Comparison of ENCODE assay signal across 8 cellular contexts in the genomic region with DNA sequence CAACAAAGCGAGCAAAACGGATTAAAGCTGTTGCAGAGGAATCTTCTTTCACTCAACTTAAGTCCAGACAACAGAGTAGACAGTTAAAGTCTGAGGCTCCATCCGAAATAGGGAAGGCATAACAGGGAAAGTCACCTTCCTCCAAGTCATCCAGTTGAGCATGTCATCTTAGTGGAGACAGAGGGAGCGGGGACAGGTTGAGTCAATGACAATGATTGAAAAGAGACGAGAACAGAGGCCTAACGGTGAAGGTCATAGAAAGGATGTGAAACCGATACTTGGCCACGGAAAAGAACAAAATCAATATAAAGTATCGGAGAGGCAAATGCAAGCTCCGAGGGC. TPM values are rescaled to one million over a fixed set of nuclear protein-coding genes. Genes with fewer than 3 reads are reported as not detected.
DNase-seq lines count a peak whose midpoint lies in the region; ATAC-seq, FAIRE-seq and TF ChIP-seq lines count a peak whose summit lies in the region.

No MANE protein-coding gene starts in this region.

- no peaks in the 10 kb centered on the region for H3K9me1 ChIP-seq in K562 (ENCODE audit: control insufficient read depth, insufficient read depth, low read length)

- peak overlapping the region; percentile 77 to 92; a peak in 3 of 4 replicates for H3K9ac ChIP-seq in K562 (ENCODE audit: insufficient read depth in 1 of 2, low read depth in 2 of 2, low read length in 2 of 2)

- FAIRE-seq in K562 (lab: Jason Lieb, UNC) = no peak

- TF ChIP-seq CTCF in K562 (IDR thresholded peaks at IDR 0.05 in 2 of 3, conservative IDR thresholded peaks at IDR 0.05 in 1 of 3; ENCODE audit: insufficient read depth in 2 of 3, low read depth in 1 of 3, low read length in 3 of 3) (no peak), left lung (IDR thresholded peaks at IDR 0.05) (no peak), testis (IDR thresholded peaks at IDR 0.05) (no peak)

- peaks cover 12% of the 10 kb centered on the region; the same call in 1 of the 2 replicates for H4K20me1 ChIP-seq in K562 (replicated peaks; ENCODE audit: control insufficient read depth, insufficient read depth, low read length)

- WGBS in K562 (ENCODE audit: insufficient coverage, low coverage, missing lambda C conversion rate) = 0% methylated on average over 10 of the region's 10 CpGs
- 0 to 1% methylated on average over 10 of the region's 10 CpGs for WGBS in testis, 2 donors

- H3K4me1 ChIP-seq in K562 (replicated peaks in 1 of 2; ENCODE audit: control insufficient read depth in 2 of 2, insufficient read depth in 2 of 2, low read length in 2 of 2) (peaks cover 0 to 6% of the 10 kb centered on the region in 2 experiments; a peak in 4 of 5 replicates), left lung (peaks cover 26 to 63% of the 10 kb centered on the region in 2 donors), testis (peaks cover 13% of the 10 kb centered on the region)

- H3K4me3 ChIP-seq in K562 (peak overlapping the region; percentile 74), left lung (peak overlapping the region; percentile 56 to 60), testis (peak overlapping the region; percentile 77 to 97)

- H3K9me3 ChIP-seq in K562 (replicated peaks; ENCODE audit: control insufficient read depth, insufficient read depth, low read depth, low read length) (no peaks in the 10 kb centered on the region), left lung (no peaks in the 10 kb centered on the region), testis (no peaks in the 10 kb centered on the region)

- no peaks in the 10 kb centered on the region for H3K27me3 ChIP-seq in K562 (ENCODE audit: control insufficient read depth in 2 of 2, insufficient read depth in 2 of 2, low read length in 2 of 2)
- H3K27me3 ChIP-seq in left lung = no peaks in the 10 kb centered on the region
- H3K27me3 ChIP-seq in testis = no peaks in the 10 kb centered on the region

- TF ChIP-seq POLR2A in K562 (conservative IDR thresholded peaks at IDR 0.05) (no peak), testis (IDR thresholded peaks at IDR 0.05) (no peak)

- in situ Hi-C loops in K562 (cut with MboI) = no loop called here

- POLR2A ChIA-PET in K562 (lab: Yijun Ruan, JAX) = interaction anchor here (0.6 to 1.3 kb wide), 7 partner anchors 9 to 886 kb away, joined by 3 to 6 read pairs (median 5); no protein-coding TSS in a partner anchor

- no peak for TF ChIP-seq RAD21 in K562 (CRISPR knock-in tag; conservative IDR thresholded peaks at IDR 0.05 in 1 of 2, IDR thresholded peaks at IDR 0.05 in 1 of 2)

- peak overlapping the region; percentile 99 for H3K4me2 ChIP-seq in K562 (ENCODE audit: insufficient read depth, low read length)

- no peak for TF ChIP-seq EP300 in K562 (IDR thresholded peaks at IDR 0.05; ENCODE audit: low read length)

- DNase-seq in DMS 273 treated with DMSO at 0.1 percent for 48 hours (lab: John Stamatoyannopoulos, UW) (peak; percentile 42), DMS 273 (lab: John Stamatoyannopoulos, UW; ENCODE audit: unreplicated experiment) (no peak), LHCN-M2 (ENCODE audit: low read depth) (peak; percentile 24), K562 (ENCODE audit: extremely low read depth in 1 of 4, low spot score in 3 of 4) (no peak), left lung (no peak), testis (no peak), DMS79 (lab: John Stamatoyannopoulos, UW) (no peak)

- H3K36me3 ChIP-seq in K562 (ENCODE audit: control insufficient read depth, insufficient read depth, low read length) (peaks cover 61% of the 10 kb centered on the region), left lung (peaks cover 7 to 60% of the 10 kb centered on the region in 2 donors), testis (ENCODE audit: low read depth, missing control alignments) (no peaks in the 10 kb centered on the region)

- peak; percentile 16 for ATAC-seq in K562
- ATAC-seq in left lung = peak; percentile 37
- ATAC-seq in GM21825 (IDR thresholded peaks at IDR 0.05; ENCODE audit: unreplicated experiment) = no peak

- H3K79me2 ChIP-seq in K562 (ENCODE audit: control insufficient read depth, insufficient read depth, low read length) = peaks cover 58% of the 10 kb centered on the region

- H3K27ac ChIP-seq in K562 (ENCODE audit: extremely low read depth, low read depth, low read length) (peak overlapping the region; percentile 72), left lung (peak overlapping the region; percentile 95 to 97), testis (peak overlapping the region; percentile 90 to 96)

- peak overlapping the region; percentile 68 for H2AFZ ChIP-seq in K562 (ENCODE audit: low read depth, low read length)

- intact Hi-C loops in K562 (cut with micrococcal nuclease) (no loop called here), left lung (cut with DNase I) (no loop called here), testis (cut with DNase I; ENCODE audit: low total_unique reads) (no loop called here)

- CTCF ChIA-PET in K562 (lab: Yijun Ruan, JAX; ENCODE audit: low intra/inter-chr PET ratio) = no interaction called here

- BruUV-seq in K562 (replicated peaks; lab: Mats Ljungman, UMichigan) = no TSS peak

RNA-seq across cellular contexts. Expression of gene C18orf32, which starts 0.4 kb away (rescaled TPM):
- total RNA-seq in LHCN-M2 (2014; rRNA removed) (40.9 and 44.9 TPM in 2 replicates), K562 (2014; rRNA removed) (8.5 and 9.6 TPM in 2 replicates), K562 (2014; rRNA removed; fragmentation: Illumina TruSeq; extraction: Trizol) (20.1 and 25.8 TPM in 2 replicates), K562 (2015; rRNA removed; fragmentation: Illumina TruSeq; extraction: Trizol) (10.5 and 14.3 TPM in 2 replicates), K562 (2021) (20.4 and 23.2 TPM in 2 replicates), left lung (10 to 100 TPM; 65.2 to 78.6 TPM), testis (10 to 100 TPM; 51.0 to 60.6 TPM)
- 34.8 TPM for polyA plus RNA-seq in LHCN-M2 (2012)
- 5.0 and 10.9 TPM in 2 replicates for total RNA-seq in K562 (2011; cell fraction: chromatin; rRNA removed; ENCODE audit: low replicate concordance)
- 4.2 and 5.0 TPM in 2 replicates for total RNA-seq in K562 (2011; cell fraction: nucleolus; rRNA removed)
- 6.8 and 14.1 TPM in 2 replicates for total RNA-seq in K562 (2011; cell fraction: nucleoplasm; rRNA removed)
- polyA plus RNA-seq in K562 (2011; rRNA removed) (11.5 and 18.7 TPM in 2 replicates), K562 (2014; fragmentation: Illumina TruSeq; extraction: Trizol) (17.6 and 21.2 TPM in 2 replicates), K562 (2014; fragmentation: Nextera tagmentation; extraction: Ambion mirVana) (10 to 100 TPM; 30.1 to 35.0 TPM), K562 (2014; rRNA removed) (28.8 and 32.5 TPM in 2 replicates), testis (ENCODE audit: insufficient read depth, low read depth, low replicate concordance) (80.9 TPM)
- polyA plus RNA-seq in K562 (2011; cell fraction: cytosol; rRNA removed) = 10.0 and 11.9 TPM in 2 replicates
- polyA plus RNA-seq in K562 (2011; cell fraction: nucleus; rRNA removed) = 3.9 and 6.2 TPM in 2 replicates
- 12.6 and 22.2 TPM in 2 replicates for polyA plus RNA-seq in K562 (2012)
- polyA minus RNA-seq in K562 (2011; rRNA and poly(A)+ RNA removed) = 1.6 and 2.2 TPM in 2 replicates
- polyA minus RNA-seq in K562 (2011; cell fraction: cytosol; rRNA and poly(A)+ RNA removed) = 2.4 and 4.2 TPM in 2 replicates
- 1.5 and 3.1 TPM in 2 replicates for polyA minus RNA-seq in K562 (2011; cell fraction: nucleus; rRNA and poly(A)+ RNA removed)

RNA-seq across cellular contexts. Expression of gene RPL17, which starts 5.7 kb away (rescaled TPM):
- total RNA-seq in LHCN-M2 (2014; rRNA removed) (1,705 and 1,843 TPM in 2 replicates), K562 (2014; rRNA removed) (1,802 and 1,882 TPM in 2 replicates), K562 (2014; rRNA removed; fragmentation: Illumina TruSeq; extraction: Trizol) (2,908 and 3,069 TPM in 2 replicates), K562 (2015; rRNA removed; fragmentation: Illumina TruSeq; extraction: Trizol) (2,586 and 2,715 TPM in 2 replicates), K562 (2021) (1,616 and 1,743 TPM in 2 replicates), left lung (1,000 to 10,000 TPM; 1,308 to 1,365 TPM), testis (100 to 1,000 TPM; 613 to 895 TPM)
- 2,226 TPM for polyA plus RNA-seq in LHCN-M2 (2012)
- total RNA-seq in K562 (2011; cell fraction: chromatin; rRNA removed; ENCODE audit: low replicate concordance) = 447 and 823 TPM in 2 replicates
- 475 and 541 TPM in 2 replicates for total RNA-seq in K562 (2011; cell fraction: nucleolus; rRNA removed)
- total RNA-seq in K562 (2011; cell fraction: nucleoplasm; rRNA removed) = 825 and 1,264 TPM in 2 replicates
- polyA plus RNA-seq in K562 (2011; rRNA removed) (3,820 and 3,853 TPM in 2 replicates), K562 (2014; fragmentation: Illumina TruSeq; extraction: Trizol) (2,347 and 2,369 TPM in 2 replicates), K562 (2014; fragmentation: Nextera tagmentation; extraction: Ambion mirVana) (1,000 to 10,000 TPM; 1,742 to 1,931 TPM), K562 (2014; rRNA removed) (2,595 and 2,810 TPM in 2 replicates), testis (ENCODE audit: insufficient read depth, low read depth, low replicate concordance) (1,060 TPM)
- 1,711 and 3,017 TPM in 2 replicates for polyA plus RNA-seq in K562 (2011; cell fraction: cytosol; rRNA removed)
- polyA plus RNA-seq in K562 (2011; cell fraction: nucleus; rRNA removed) = 903 and 1,882 TPM in 2 replicates
- 3,078 and 3,615 TPM in 2 replicates for polyA plus RNA-seq in K562 (2012)
- 1,907 and 2,118 TPM in 2 replicates for polyA minus RNA-seq in K562 (2011; rRNA and poly(A)+ RNA removed)
- polyA minus RNA-seq in K562 (2011; cell fraction: cytosol; rRNA and poly(A)+ RNA removed) = 464 and 522 TPM in 2 replicates
- polyA minus RNA-seq in K562 (2011; cell fraction: nucleus; rRNA and poly(A)+ RNA removed) = 222 and 477 TPM in 2 replicates

RNA-seq across cellular contexts. Expression of gene DYM, which starts 26.1 kb away (rescaled TPM):
- total RNA-seq in LHCN-M2 (2014; rRNA removed) = 30.2 and 40.7 TPM in 2 replicates
- polyA plus RNA-seq in LHCN-M2 (2012) = 16.6 TPM
- 77.7 and 126 TPM in 2 replicates for total RNA-seq in K562 (2011; cell fraction: chromatin; rRNA removed; ENCODE audit: low replicate concordance)
- total RNA-seq in K562 (2011; cell fraction: nucleolus; rRNA removed) = 56.0 and 58.8 TPM in 2 replicates
- 42.7 and 53.3 TPM in 2 replicates for total RNA-seq in K562 (2011; cell fraction: nucleoplasm; rRNA removed)
- 29.4 and 51.0 TPM in 2 replicates for total RNA-seq in K562 (2014; rRNA removed)
- 23.9 and 29.3 TPM in 2 replicates for total RNA-seq in K562 (2014; rRNA removed; fragmentation: Illumina TruSeq; extraction: Trizol)
- 22.3 and 28.7 TPM in 2 replicates for total RNA-seq in K562 (2015; rRNA removed; fragmentation: Illumina TruSeq; extraction: Trizol)
- 40.3 and 42.4 TPM in 2 replicates for total RNA-seq in K562 (2021)
- polyA plus RNA-seq in K562 (2011; rRNA removed) = 60.0 and 66.2 TPM in 2 replicates
- 23.0 and 31.2 TPM in 2 replicates for polyA plus RNA-seq in K562 (2011; cell fraction: cytosol; rRNA removed)
- polyA plus RNA-seq in K562 (2011; cell fraction: nucleus; rRNA removed) = 27.0 and 29.3 TPM in 2 replicates
- polyA plus RNA-seq in K562 (2012) = 18.6 and 57.1 TPM in 2 replicates
- 18.3 and 22.5 TPM in 2 replicates for polyA plus RNA-seq in K562 (2014; fragmentation: Illumina TruSeq; extraction: Trizol)
- polyA plus RNA-seq in K562 (2014; fragmentation: Nextera tagmentation; extraction: Ambion mirVana) = 1 to 10 TPM; 5.2 to 8.4 TPM
- 18.9 and 23.3 TPM in 2 replicates for polyA plus RNA-seq in K562 (2014; rRNA removed)
- polyA minus RNA-seq in K562 (2011; rRNA and poly(A)+ RNA removed) = 64.2 and 82.7 TPM in 2 replicates
- polyA minus RNA-seq in K562 (2011; cell fraction: cytosol; rRNA and poly(A)+ RNA removed) = 32.9 and 33.6 TPM in 2 replicates
- 81.0 and 89.4 TPM in 2 replicates for polyA minus RNA-seq in K562 (2011; cell fraction: nucleus; rRNA and poly(A)+ RNA removed)
- total RNA-seq in left lung = 10 to 100 TPM; 55.0 to 64.2 TPM
- 100 to 1,000 TPM in 1 of 2 donors, 10 to 100 TPM in 1; 61.3 to 104 TPM for total RNA-seq in testis
- polyA plus RNA-seq in testis (ENCODE audit: insufficient read depth, low read depth, low replicate concordance) = 110 TPM

Comparison
In these comparisons a context has a peak if more than half of its experiments do, and no peak if none do; other contexts are left out.
1. DNase-seq: peak in DMS 273 treated with DMSO at 0.1 percent for 48 hours (single experiment) and LHCN-M2 (single experiment); none in DMS 273 (single experiment), K562 (0 of 4), left lung (0 of 2), testis (single experiment) and DMS79 (single experiment).
2. Peak in every context shown above with its lines, with median percentiles within 50 percentile points of each other: H3K27ac ChIP-seq and H3K4me3 ChIP-seq.